9 cellular contexts compared by ENCODE assay signal in the genomic region with DNA sequence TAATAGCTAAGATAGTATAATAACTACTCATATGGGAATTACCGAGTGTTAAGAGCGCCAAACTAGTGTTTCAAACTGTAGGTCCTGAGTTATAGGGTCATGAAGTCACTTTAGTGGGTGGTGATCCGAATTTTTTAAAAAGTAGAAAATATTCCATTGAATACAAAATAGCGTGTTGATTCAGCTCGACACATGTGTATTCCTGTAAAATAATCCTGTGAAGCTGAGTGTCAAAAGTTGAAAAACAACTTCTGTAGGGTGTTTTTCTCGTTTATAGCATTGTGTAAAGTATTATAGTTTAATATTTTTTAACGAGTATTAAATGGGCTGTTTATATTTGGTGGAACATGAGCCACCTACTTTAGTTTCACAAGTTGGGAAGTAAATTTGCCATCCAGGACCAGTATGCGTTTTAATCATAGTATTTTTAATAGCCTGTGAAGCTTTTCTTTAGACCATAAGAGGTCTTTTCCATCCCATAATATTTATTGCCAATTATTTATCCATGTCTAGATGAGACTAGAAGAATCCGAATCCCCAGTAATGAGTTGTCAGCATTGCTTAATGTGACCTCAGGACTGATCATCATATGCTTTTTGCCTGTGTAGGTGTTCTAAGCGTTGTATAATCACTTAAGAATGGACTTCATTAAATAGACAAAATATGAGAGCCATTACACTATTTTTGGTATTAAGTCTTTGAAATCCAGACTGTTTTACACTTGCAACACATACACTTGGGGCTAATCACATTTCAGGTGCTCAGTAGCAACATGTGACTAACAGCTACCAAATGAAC.
A peak's percentile ranks its signal among the peaks of the same experiment; 100 is the strongest.
DNase-seq lines count a peak whose midpoint lies in the region; ATAC-seq, FAIRE-seq and TF ChIP-seq lines count a peak whose summit lies in the region.
"Had no signal": no experiment of that assay in that cellular context is flagged by ENCODE, and none has a peak within 500 bp of the region (broad histone marks: within the 10 kb centered on the region; RNA-seq: fewer than 3 reads in every experiment).

No MANE protein-coding gene starts in this region.

- POLR2A ChIA-PET in AG04450 (lab: Yijun Ruan, JAX): interaction anchor here (0.8 to 1.1 kb wide), 3 partner anchors 19 to 58 kb away, joined by 3 to 7 read pairs (median 3); no protein-coding TSS in a partner anchor
- POLR2A ChIA-PET in naive thymus-derived CD4-positive, alpha-beta T cell (lab: Charles Lee): interaction anchor here (1.1 kb wide), 1 partner anchor 13 kb away, joined by 3 read pairs; no protein-coding TSS in a partner anchor

- H3K27me3 Mint-ChIP-seq in naive thymus-derived CD4-positive, alpha-beta T cell: no peaks in the 10 kb centered on the region

- intact Hi-C loops in naive thymus-derived CD4-positive, alpha-beta T cell (cut with micrococcal nuclease): loop anchor here (5.0 to 10.0 kb wide), 8 partner anchors 206 to 1844 kb away; a partner anchor contains a TSS

- no peak overlapping the region for H3K27ac ChIP-seq in AG04450 (ENCODE audit: low read depth, low read length)
- no peak overlapping the region for H3K27ac ChIP-seq in HUES64 (ENCODE audit: low read depth, low read length)
- H3K27ac ChIP-seq in naive thymus-derived CD4-positive, alpha-beta T cell (ENCODE audit: low read depth, low read length): peak overlapping the region; percentile 100

- H3K9ac ChIP-seq in HUES64 (ENCODE audit: low read depth, low read length): peak overlapping the region; percentile 93

- ATAC-seq in naive thymus-derived CD4-positive, alpha-beta T cell: no peak
- no peak for ATAC-seq in HG03571 (IDR thresholded peaks at IDR 0.05; ENCODE audit: unreplicated experiment)

- DNase-seq in AG04450 (ENCODE audit: low read depth, low spot score): no peak
- peak; percentile 75 for DNase-seq in bronchial epithelial cell (ENCODE audit: low read depth)
- no peak for DNase-seq in naive thymus-derived CD4-positive, alpha-beta T cell
- no peak for DNase-seq in cerebellar nuclear complex (lab: John Stamatoyannopoulos, UW)
- no peak for DNase-seq in NCI-H82 (lab: John Stamatoyannopoulos, UW)
- DNase-seq in NCI-H1105 treated with DMSO at 0.1 percent for 48 hours (lab: John Stamatoyannopoulos, UW): no peak
- DNase-seq: NCI-H345 had no signal

- WGBS in HUES64: 39% methylated on average over 10 of the region's 10 CpGs

- CTCF ChIA-PET in AG04450 (lab: Charles Lee): interaction anchor here (0.6 to 1.4 kb wide), 5 partner anchors 45 to 426 kb away, joined by 3 to 5 read pairs (median 4); no protein-coding TSS in a partner anchor
- CTCF ChIA-PET in naive thymus-derived CD4-positive, alpha-beta T cell (lab: Charles Lee): no interaction called here

- H3K9me3 Mint-ChIP-seq in naive thymus-derived CD4-positive, alpha-beta T cell: peaks cover 0 to 4% (median 0%) of the 10 kb centered on the region in 11 donors

- peak overlapping the region in 8 of 9 donors; percentile 57 to 97 (median 86) for H3K27ac Mint-ChIP-seq in naive thymus-derived CD4-positive, alpha-beta T cell

- peaks cover 0 to 5% (median 0%) of the 10 kb centered on the region in 5 donors for H3K36me3 Mint-ChIP-seq in naive thymus-derived CD4-positive, alpha-beta T cell

- H3K4me3 Mint-ChIP-seq in naive thymus-derived CD4-positive, alpha-beta T cell: peak overlapping the region; percentile 84 to 96 (median 88)

- no peak for TF ChIP-seq CTCF in AG04450 (IDR thresholded peaks at IDR 0.05; ENCODE audit: low read depth, low read length)
- TF ChIP-seq CTCF in bronchial epithelial cell (IDR thresholded peaks at IDR 0.05; ENCODE audit: insufficient read depth, low read length, severe bottlenecking): no peak

- FAIRE-seq in bronchial epithelial cell (lab: Jason Lieb, UNC): no peak

- H3K4me3 ChIP-seq in AG04450 (ENCODE audit: low read depth, low read length) (peak overlapping the region; percentile 87), HUES64 (ENCODE audit: low read length) (peak overlapping the region; percentile 98), bronchial epithelial cell (ENCODE audit: low read depth, low read length) (peak overlapping the region; percentile 87)
- peak overlapping the region; percentile 82 for H3K4me3 ChIP-seq in naive thymus-derived CD4-positive, alpha-beta T cell (ENCODE audit: low read length)

- H3K36me3 ChIP-seq in HUES64 (ENCODE audit: insufficient read depth, low read length) (peaks cover 19% of the 10 kb centered on the region), bronchial epithelial cell (ENCODE audit: control insufficient read depth, insufficient read depth, low read length) (no peaks in the 10 kb centered on the region)
- peaks cover 0 to 3% (median 0%) of the 10 kb centered on the region in 3 experiments for H3K36me3 ChIP-seq in naive thymus-derived CD4-positive, alpha-beta T cell (ENCODE audit: control insufficient read depth in 2 of 3, insufficient read depth in 3 of 3, low read length in 3 of 3)

- H3K4me1 Mint-ChIP-seq in naive thymus-derived CD4-positive, alpha-beta T cell: peaks cover 48 to 81% (median 75%) of the 10 kb centered on the region in 7 donors

- H3K4me1 ChIP-seq in HUES64 (ENCODE audit: insufficient read depth, low read length): peaks cover 36% of the 10 kb centered on the region
- H3K4me1 ChIP-seq in naive thymus-derived CD4-positive, alpha-beta T cell (ENCODE audit: control insufficient read depth in 2 of 2, insufficient read depth in 2 of 2, low read length in 2 of 2): peaks cover 45 to 46% of the 10 kb centered on the region in 2 donors

- H3K9me3 ChIP-seq in AG04450 (ENCODE audit: control insufficient read depth, insufficient read depth, low read length) (no peaks in the 10 kb centered on the region), HUES64 (ENCODE audit: insufficient read depth, low read depth, low read length) (no peaks in the 10 kb centered on the region)
- H3K9me3 ChIP-seq in naive thymus-derived CD4-positive, alpha-beta T cell (ENCODE audit: control insufficient read depth in 2 of 3, low read length in 3 of 3): no peaks in the 10 kb centered on the region

- H3K27me3 ChIP-seq in AG04450 (ENCODE audit: control insufficient read depth, insufficient read depth, low read length) (no peaks in the 10 kb centered on the region), HUES64 (ENCODE audit: insufficient read depth, low read length) (no peaks in the 10 kb centered on the region), bronchial epithelial cell (ENCODE audit: control insufficient read depth, insufficient read depth, low read length) (no peaks in the 10 kb centered on the region)
- H3K27me3 ChIP-seq in naive thymus-derived CD4-positive, alpha-beta T cell (ENCODE audit: control insufficient read depth in 2 of 2, insufficient read depth in 2 of 2, low read length in 2 of 2): no peaks in the 10 kb centered on the region
